In genomic region chr20:45313065-45313695, GRCh38 we compare ENCODE assay signal across 2 cellular contexts.
TF ChIP-seq lines count a peak whose summit lies in the region.

No MANE protein-coding gene starts in this region.

TF ChIP-seq in HEK293, 187 proteins besides CTCF, POLR2A, EP300 and RAD21:
- TF ChIP-seq ZNF658 (tag by site-specific recombination; IDR thresholded peaks at IDR 0.05) (no peak), GLIS2 (tag by site-specific recombination; IDR thresholded peaks at IDR 0.05) (no peak), ZNF398 (tag by site-specific recombination; IDR thresholded peaks at IDR 0.05) (peak; percentile 32; the same call in 1 of the 2 replicates)

TF ChIP-seq in H1, 55 proteins besides CTCF, POLR2A, EP300 and RAD21:
- no peak for TF ChIP-seq RNF2 (IDR thresholded peaks at IDR 0.05; ENCODE audit: borderline replicate concordance, low read depth, low read length, missing control alignments, poor library complexity, severe bottlenecking)
- no peak for TF ChIP-seq BRCA1 (IDR thresholded peaks at IDR 0.05; ENCODE audit: low read depth, low read length)
- TF ChIP-seq USF2 (IDR thresholded peaks at IDR 0.05; ENCODE audit: low read length) = no peak
- no peak for TF ChIP-seq SIX5 (IDR thresholded peaks at IDR 0.05; ENCODE audit: low read depth, low read length)
- TF ChIP-seq TEAD4 (IDR thresholded peaks at IDR 0.05; ENCODE audit: low read depth, low read length) = no peak
